ENCODE assay signal across 8 cellular contexts in genomic region chr5:81851481-81852178, GRCh38.
A peak's percentile ranks its signal among the peaks of the same experiment; 100 is the strongest.
DNase-seq lines count a peak whose midpoint lies in the region; ATAC-seq, FAIRE-seq and TF ChIP-seq lines count a peak whose summit lies in the region.

No MANE protein-coding gene starts in this region.

- TF ChIP-seq CTCF in HepG2 (CRISPR knock-in tag; IDR thresholded peaks at IDR 0.05): no peak

- 0% methylated on average over 17 of the region's 31 CpGs for WGBS in HepG2 (ENCODE audit: low lambda C conversion rate)

- ATAC-seq in GM19372 (IDR thresholded peaks at IDR 0.05; ENCODE audit: low read depth, unreplicated experiment) (peak; percentile 90), HG03565 (IDR thresholded peaks at IDR 0.05; ENCODE audit: unreplicated experiment) (peak; percentile 83), HepG2 (peak; percentile 97)

- POLR2A ChIA-PET in HepG2 (lab: Yijun Ruan, JAX): interaction anchor here (1.6 kb wide), 1 partner anchor 100 kb away, joined by 12 read pairs; the partner anchor contains the start of gene SSBP2

- H4K20me1 ChIP-seq in HepG2 (ENCODE audit: insufficient read depth, low read length): no peaks in the 10 kb centered on the region

- TF ChIP-seq RAD21 in HepG2 (CRISPR knock-in tag; IDR thresholded peaks at IDR 0.05): 0 out of 2 replicates have a peak, but pooled peaks have one; percentile 30

- peak in 1 of 2 experiments; percentile 97; a peak in 2 of 4 replicates for TF ChIP-seq EP300 in HepG2 (IDR thresholded peaks at IDR 0.05; ENCODE audit: low read depth in 2 of 2, low read length in 2 of 2)
- no peak for TF ChIP-seq EP300 in HepG2 (CRISPR knock-in tag; IDR thresholded peaks at IDR 0.05; ENCODE audit: borderline replicate concordance)

- H3K4me3 ChIP-seq in HepG2 (replicated peaks in 1 of 3; ENCODE audit: insufficient read depth in 1 of 3, low read depth in 2 of 3, low read length in 3 of 3): peak overlapping the region in 2 of 3 experiments; percentile 32 to 56; a peak in 4 of 6 replicates

- H3K9ac ChIP-seq in HepG2 (ENCODE audit: insufficient read depth, low read depth, low read length): no peak overlapping the region

- DNase-seq in C1 segment of cervical spinal cord (lab: John Stamatoyannopoulos, UW): peak; percentile 74 to 96 (median 93)
- peak; percentile 92 for DNase-seq in NCI-H774 (lab: John Stamatoyannopoulos, UW)
- DNase-seq in activated CD4-positive, alpha-beta T cell treated with anti-CD3 and anti-CD28 coated beads, Interleukin-2, amount 50 U/mL, for 48 hours: peak; percentile 87 to 90
- DNase-seq in dermis microvascular lymphatic vessel endothelial cell (ENCODE audit: low read depth in 2 of 2): peak; percentile 86 to 92
- peak; percentile 58 for DNase-seq in HepG2 (ENCODE audit: low spot score)
- peak; percentile 83 to 85 for DNase-seq in stimulated activated CD4-positive, alpha-beta T cell treated with anti-CD3 and anti-CD28 coated beads, Interleukin-2, amount 100 ng/mL, for 48 hours

- no peak overlapping the region for H2AFZ ChIP-seq in HepG2 (ENCODE audit: low read length)

- peak overlapping the region; percentile 80 for H3K4me2 ChIP-seq in HepG2 (ENCODE audit: low read depth, low read length)

- H3K9me3 ChIP-seq in HepG2 (ENCODE audit: low read length): no peaks in the 10 kb centered on the region

- peak; percentile 34 for FAIRE-seq in HepG2 (lab: Jason Lieb, UNC)

- intact Hi-C loops in HepG2 (cut with micrococcal nuclease; ENCODE audit: unreplicated experiment): loop anchor here (1.0 to 5.0 kb wide), 2 partner anchors 100 to 316 kb away; partner anchors contain the start of gene SSBP2

- BruUV-seq in HepG2 (replicated peaks; lab: Mats Ljungman, UMichigan): no TSS peak

- TF ChIP-seq POLR2A in HepG2 (IDR thresholded peaks at IDR 0.05; ENCODE audit: insufficient read depth in 1 of 2, low read depth in 2 of 2, low read length in 2 of 2): no peak

- in situ Hi-C loops in HepG2 (cut with HindIII; ENCODE audit: extremely low pct_ligation_motif_present, low pct_unique_long_range_greater_than_20kb): no loop called here

- CTCF ChIA-PET in HepG2 (lab: Yijun Ruan, JAX; ENCODE audit: low intra/inter-chr PET ratio, low total read pairs): no interaction called here

- H3K27me3 ChIP-seq in HepG2 (ENCODE audit: control insufficient read depth in 1 of 2, insufficient read depth in 2 of 2, low read length in 2 of 2): peaks cover 3 to 15% of the 10 kb centered on the region in 2 experiments; a peak in 3 of 5 replicates

- no peaks in the 10 kb centered on the region for H3K79me2 ChIP-seq in HepG2 (ENCODE audit: insufficient read depth, low read length)

- no peaks in the 10 kb centered on the region for H3K36me3 ChIP-seq in HepG2 (replicated peaks in 1 of 2; ENCODE audit: control insufficient read depth in 1 of 2, insufficient read depth in 2 of 2, low read length in 2 of 2)

- H3K4me1 ChIP-seq in HepG2 (ENCODE audit: insufficient read depth, low read length): 0 out of 2 replicates have a peak, but pooled peaks cover 8% of the 10 kb centered on the region

- H3K27ac ChIP-seq in HepG2 (ENCODE audit: extremely low read length, insufficient read depth, low read length): no peak overlapping the region

TF ChIP-seq in HepG2, 621 proteins besides CTCF, POLR2A, EP300 and RAD21 (continues in another document):
- TF ChIP-seq NCOA5 (CRISPR knock-in tag; IDR thresholded peaks at IDR 0.05) (no peak), CEBPG (CRISPR knock-in tag; IDR thresholded peaks at IDR 0.05) (no peak), TCF7 (IDR thresholded peaks at IDR 0.05; ENCODE audit: low read depth) (no peak), EED (CRISPR knock-in tag; IDR thresholded peaks at IDR 0.05) (no peak), ZFP41 (CRISPR knock-in tag; IDR thresholded peaks at IDR 0.05; ENCODE audit: borderline replicate concordance) (no peak), ZFP36L1 (CRISPR knock-in tag; IDR thresholded peaks at IDR 0.05) (no peak), ZNF230 (CRISPR knock-in tag; IDR thresholded peaks at IDR 0.05) (no peak), ZNF382 (CRISPR knock-in tag; IDR thresholded peaks at IDR 0.05; ENCODE audit: borderline replicate concordance) (no peak), CEBPZ (IDR thresholded peaks at IDR 0.05; ENCODE audit: low read length) (no peak), FOXP1 (IDR thresholded peaks at IDR 0.05) (no peak), FOXP1 (CRISPR knock-in tag; IDR thresholded peaks at IDR 0.05) (no peak), ZNF557 (CRISPR knock-in tag; IDR thresholded peaks at IDR 0.05) (no peak), ZNF414 (CRISPR knock-in tag; IDR thresholded peaks at IDR 0.05) (no peak), HOXA5 (CRISPR knock-in tag; IDR thresholded peaks at IDR 0.05) (peak; percentile 53; the same call in 1 of the 2 replicates), FLYWCH1 (CRISPR knock-in tag; IDR thresholded peaks at IDR 0.05) (no peak), ZNF83 (CRISPR knock-in tag; IDR thresholded peaks at IDR 0.05; ENCODE audit: borderline replicate concordance) (no peak), FOXO4 (CRISPR knock-in tag; conservative IDR thresholded peaks at IDR 0.05) (no peak), TOE1 (CRISPR knock-in tag; IDR thresholded peaks at IDR 0.05) (no peak), SNAPC5 (CRISPR knock-in tag; IDR thresholded peaks at IDR 0.05; ENCODE audit: borderline replicate concordance) (no peak), ATF3 (CRISPR knock-in tag; IDR thresholded peaks at IDR 0.05) (no peak), REXO4 (CRISPR knock-in tag; IDR thresholded peaks at IDR 0.05; ENCODE audit: borderline replicate concordance) (no peak), ZNF691 (CRISPR knock-in tag; IDR thresholded peaks at IDR 0.05; ENCODE audit: borderline replicate concordance, low read depth) (no peak), NKX3-1 (CRISPR knock-in tag; IDR thresholded peaks at IDR 0.05) (no peak)
